In the genomic region with DNA sequence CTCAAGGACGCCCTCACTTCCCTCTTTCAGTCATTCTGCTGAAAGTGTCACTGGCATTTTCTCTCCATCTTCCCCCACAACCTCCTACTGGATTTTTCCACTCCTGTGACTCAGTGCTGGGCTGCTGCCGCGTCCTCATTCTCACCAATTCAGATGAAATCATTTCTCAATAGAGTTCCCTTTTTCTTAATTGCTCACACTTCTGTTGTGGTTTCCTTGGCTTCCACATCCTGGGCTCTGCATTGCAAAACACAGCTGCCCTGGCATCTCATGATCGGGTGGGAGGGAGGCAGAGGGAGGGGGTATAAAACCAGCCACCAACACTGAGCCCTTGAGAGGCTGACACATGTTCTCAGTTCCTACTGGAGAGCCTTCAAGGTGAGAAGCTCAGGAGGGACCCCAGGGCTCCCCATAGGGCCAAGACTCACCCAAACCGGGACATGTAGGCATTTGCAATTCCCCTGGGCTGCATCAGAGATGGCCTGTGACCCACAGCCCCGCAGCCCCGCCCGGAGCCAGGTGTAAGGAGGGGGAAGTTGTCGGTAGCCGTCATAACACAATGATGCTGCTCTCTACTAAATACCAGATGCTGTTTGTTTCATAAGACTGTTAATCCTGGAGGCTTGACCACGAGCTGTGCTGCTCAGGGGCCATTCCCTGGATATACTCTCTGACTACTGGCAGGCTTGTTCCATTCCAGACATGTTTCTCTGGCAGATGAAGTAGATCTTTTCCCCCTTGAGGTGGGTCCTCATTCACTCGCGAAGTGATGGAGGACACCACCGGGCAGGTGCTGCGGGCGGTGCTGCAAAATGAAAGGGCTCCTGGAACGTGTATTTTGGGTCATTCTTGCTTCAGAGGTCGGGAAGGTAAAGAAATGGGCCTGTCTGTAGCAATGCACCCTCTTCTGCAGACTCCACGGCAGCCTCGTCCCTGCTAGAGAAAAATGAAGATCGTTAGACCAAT, we compare ENCODE assay signal across 8 cellular contexts.
DNase-seq lines count a peak whose midpoint lies in the region; ATAC-seq, FAIRE-seq and TF ChIP-seq lines count a peak whose summit lies in the region.

No MANE protein-coding gene starts in this region.

- H3K9me2 ChIP-seq in OCI-LY7 (ENCODE audit: insufficient read depth, low read length) = no peaks in the 10 kb centered on the region

- BruUV-seq in OCI-LY7 (replicated peaks; lab: Mats Ljungman, UMichigan) = no TSS peak

- H3K4me3 Mint-ChIP-seq in activated T-helper 2 cell treated with anti-CD3 and anti-CD28 coated beads, Interferon-gamma antibody, Interleukin-2, Interleukin-4, amounts not matched to agents 10 μg/mL and 5 μg/mL and 100 μg/mL, durations not matched to agents 14 hours and 24 hours and 36 hours (ENCODE audit: low read depth) = peak overlapping the region; percentile 68

- H3K79me2 ChIP-seq in OCI-LY7 (ENCODE audit: insufficient read depth, low read depth, low read length) = no peaks in the 10 kb centered on the region

- H3K4me1 Mint-ChIP-seq in activated T-helper 2 cell treated with anti-CD3 and anti-CD28 coated beads, Interferon-gamma antibody, Interleukin-2, Interleukin-4, amounts not matched to agents 10 μg/mL and 5 μg/mL and 100 μg/mL, durations not matched to agents 14 hours and 24 hours and 36 hours (ENCODE audit: low read depth) = peaks cover 60% of the 10 kb centered on the region

- TF ChIP-seq CTCF in OCI-LY7 (conservative IDR thresholded peaks at IDR 0.05; ENCODE audit: low read length) (no peak), gastroesophageal sphincter (IDR thresholded peaks at IDR 0.05) (no peak)

- peak overlapping the region; percentile 77 for H3K9ac ChIP-seq in skeletal muscle satellite cell (ENCODE audit: low read depth, low read length)

- H3K27me3 ChIP-seq in gastroesophageal sphincter (peaks cover 24% of the 10 kb centered on the region), skeletal muscle satellite cell (ENCODE audit: control insufficient read depth, insufficient read depth, low read length) (no peaks in the 10 kb centered on the region)

- ATAC-seq in HG02763 (IDR thresholded peaks at IDR 0.05; ENCODE audit: unreplicated experiment) = peak; percentile 40
- ATAC-seq in gastroesophageal sphincter = peak; percentile 87

- no peaks in the 10 kb centered on the region for H3K9me3 ChIP-seq in OCI-LY7 (ENCODE audit: low read length)
- no peaks in the 10 kb centered on the region for H3K9me3 ChIP-seq in gastroesophageal sphincter
- no peaks in the 10 kb centered on the region for H3K9me3 ChIP-seq in skeletal muscle satellite cell (replicated peaks; ENCODE audit: low read length)

- WGBS in gastroesophageal sphincter (ENCODE audit: low coverage in 1 of 2), 2 donors = 56 to 75% methylated on average over 6 to 12 of the region's 21 CpGs

- H3K36me3 Mint-ChIP-seq in activated T-helper 2 cell treated with anti-CD3 and anti-CD28 coated beads, Interferon-gamma antibody, Interleukin-2, Interleukin-4, amounts not matched to agents 10 μg/mL and 5 μg/mL and 100 μg/mL, durations not matched to agents 14 hours and 24 hours and 36 hours (ENCODE audit: low read depth) = peaks cover 70% of the 10 kb centered on the region

- TF ChIP-seq EP300 in gastroesophageal sphincter (IDR thresholded peaks at IDR 0.05) = no peak

- H2AFZ ChIP-seq in OCI-LY7 (ENCODE audit: low read length) = no peak overlapping the region

- TF ChIP-seq POLR2A in GM12892 (IDR thresholded peaks at IDR 0.05; ENCODE audit: low read depth, low read length) (no peak), gastroesophageal sphincter (IDR thresholded peaks at IDR 0.05) (no peak)

- H3K9me3 Mint-ChIP-seq in activated T-helper 2 cell treated with anti-CD3 and anti-CD28 coated beads, Interferon-gamma antibody, Interleukin-2, Interleukin-4, amounts not matched to agents 10 μg/mL and 5 μg/mL and 100 μg/mL, durations not matched to agents 14 hours and 24 hours and 36 hours = peaks cover 3% of the 10 kb centered on the region

- H3K36me3 ChIP-seq in OCI-LY7 (ENCODE audit: insufficient read depth, low read length) (peaks cover 18% of the 10 kb centered on the region), gastroesophageal sphincter (peaks cover 0 to 33% of the 10 kb centered on the region in 2 donors), skeletal muscle satellite cell (ENCODE audit: insufficient read depth, low read length) (peaks cover 4% of the 10 kb centered on the region)

- DNase-seq in GM12892 (ENCODE audit: insufficient read length) (no peak), OCI-LY7 (ENCODE audit: low spot score) (peak; percentile 86), NCI-H748 (lab: John Stamatoyannopoulos, UW; ENCODE audit: unreplicated experiment) (no peak), NCI-H187 (lab: John Stamatoyannopoulos, UW) (no peak)
- DNase-seq in activated T-helper 2 cell treated with anti-CD3 and anti-CD28 coated beads, Interferon-gamma antibody, Interleukin-2, Interleukin-4, amounts not matched to agents 10 μg/mL and 5 μg/mL and 100 μg/mL, durations not matched to agents 14 hours and 24 hours and 36 hours (ENCODE audit: low spot score) = peak; percentile 51

- peak overlapping the region; percentile 48 for H3K4me3 ChIP-seq in OCI-LY7 (ENCODE audit: low read depth, low read length, poor library complexity, severe bottlenecking)
- H3K4me3 ChIP-seq in gastroesophageal sphincter = no peak overlapping the region
- peak overlapping the region; percentile 56 for H3K4me3 ChIP-seq in skeletal muscle satellite cell (ENCODE audit: low read length)

- H4K20me1 ChIP-seq in OCI-LY7 (ENCODE audit: insufficient read depth, low read length) = peaks cover 20% of the 10 kb centered on the region

- intact Hi-C loops in OCI-LY7 (cut with micrococcal nuclease; ENCODE audit: unreplicated experiment) = loop anchor here (1.0 to 2.0 kb wide), 2 partner anchors 30 to 62 kb away; a partner anchor contains a TSS
- intact Hi-C loops in activated T-helper 2 cell treated with anti-CD3 and anti-CD28 coated beads, Interferon-gamma antibody, Interleukin-2, Interleukin-4, amounts not matched to agents 10 μg/mL and 5 μg/mL and 100 μg/mL, durations not matched to agents 14 hours and 24 hours and 36 hours (cut with micrococcal nuclease) = loop anchor here (1.0 to 2.0 kb wide), 4 partner anchors 17 to 82 kb away; a partner anchor contains a TSS

- H3K4me2 ChIP-seq in OCI-LY7 (ENCODE audit: low read length) (peak overlapping the region; percentile 74), skeletal muscle satellite cell (ENCODE audit: low read length) (peak overlapping the region; percentile 68)

- H3K27ac ChIP-seq in OCI-LY7 (ENCODE audit: low read depth, low read length, poor library complexity, severe bottlenecking) (peak overlapping the region; percentile 60), gastroesophageal sphincter (peak overlapping the region in 3 of 4 donors; percentile 62 to 78 (median 77))

- H3K27ac Mint-ChIP-seq in activated T-helper 2 cell treated with anti-CD3 and anti-CD28 coated beads, Interferon-gamma antibody, Interleukin-2, Interleukin-4, amounts not matched to agents 10 μg/mL and 5 μg/mL and 100 μg/mL, durations not matched to agents 14 hours and 24 hours and 36 hours = peak overlapping the region; percentile 93

- FAIRE-seq in GM12892 (lab: Jason Lieb, UNC) = peak; percentile 86

- CTCF ChIA-PET in OCI-LY7 (lab: Charles Lee; ENCODE audit: unreplicated experiment) = interaction anchor here (1.4 to 4.2 kb wide), 2 partner anchors 17 to 210 kb away, joined by 3 to 17 read pairs; no protein-coding TSS in a partner anchor

- H3K4me1 ChIP-seq in OCI-LY7 (ENCODE audit: insufficient read depth, low read length, poor library complexity, severe bottlenecking) (peaks cover 56% of the 10 kb centered on the region), gastroesophageal sphincter (peaks cover 0 to 37% (median 11%) of the 10 kb centered on the region in 3 donors), skeletal muscle satellite cell (ENCODE audit: control insufficient read depth, insufficient read depth, low read length) (peaks cover 28% of the 10 kb centered on the region)

- POLR2A ChIA-PET in OCI-LY7 (lab: Charles Lee) = interaction anchor here (0.5 to 5.7 kb wide), 4 partner anchors 17 to 210 kb away, joined by 3 to 37 read pairs (median 4); no protein-coding TSS in a partner anchor

- H3K27me3 Mint-ChIP-seq in activated T-helper 2 cell treated with anti-CD3 and anti-CD28 coated beads, Interferon-gamma antibody, Interleukin-2, Interleukin-4, amounts not matched to agents 10 μg/mL and 5 μg/mL and 100 μg/mL, durations not matched to agents 14 hours and 24 hours and 36 hours (ENCODE audit: low read depth) = no peaks in the 10 kb centered on the region

Comparison
In these comparisons a context has a peak if more than half of its experiments do, and no peak if none do; other contexts are left out.
1. DNase-seq: peak in OCI-LY7 (single experiment) and activated T-helper 2 cell treated with anti-CD3 and anti-CD28 coated beads, Interferon-gamma antibody, Interleukin-2, Interleukin-4, amounts not matched to agents 10 μg/mL and 5 μg/mL and 100 μg/mL, durations not matched to agents 14 hours and 24 hours and 36 hours (single experiment); none in GM12892 (single experiment), NCI-H748 (single experiment) and NCI-H187 (0 of 2).
2. H3K4me3 ChIP-seq: peak in OCI-LY7 (single experiment) and skeletal muscle satellite cell (single experiment); none in gastroesophageal sphincter (0 of 2).